ENCODE assay signal across 8 cellular contexts in genomic region chr2:174344716-174345472, GRCh38. TPM values are rescaled to one million over a fixed set of nuclear protein-coding genes. Genes with fewer than 3 reads are reported as not detected.
A peak's percentile ranks its signal among the peaks of the same experiment; 100 is the strongest.
DNase-seq lines count a peak whose midpoint lies in the region; ATAC-seq, FAIRE-seq and TF ChIP-seq lines count a peak whose summit lies in the region.

No MANE protein-coding gene starts in this region.

- DNase-seq in DMS153 (lab: John Stamatoyannopoulos, UW) (peak; percentile 57), Karpas-422 (peak; percentile 75), SW480 (ENCODE audit: low spot score) (peak; percentile 66), HepG2 (ENCODE audit: low spot score) (peak; percentile 51), Ammon's horn (ENCODE audit: low spot score) (no peak)

- H3K36me3 ChIP-seq in Karpas-422 (ENCODE audit: insufficient read depth, low read length) (peaks cover 4% of the 10 kb centered on the region; the same call in 1 of the 2 replicates), HepG2 (replicated peaks in 1 of 2; ENCODE audit: control insufficient read depth in 1 of 2, insufficient read depth in 2 of 2, low read length in 2 of 2) (peaks cover 2 to 11% of the 10 kb centered on the region in 2 experiments; a peak in 4 of 5 replicates)

- no peaks in the 10 kb centered on the region for H3K79me2 ChIP-seq in Karpas-422 (ENCODE audit: low read length)
- no peaks in the 10 kb centered on the region for H3K79me2 ChIP-seq in HepG2 (ENCODE audit: insufficient read depth, low read length)

- H3K4me2 ChIP-seq in Karpas-422 (ENCODE audit: low read depth, low read length, poor library complexity, severe bottlenecking) (no peak overlapping the region), HepG2 (ENCODE audit: low read depth, low read length) (no peak overlapping the region)

- H3K4me3 ChIP-seq in Karpas-422 (ENCODE audit: low read length) (no peak overlapping the region), HepG2 (replicated peaks in 1 of 3; ENCODE audit: insufficient read depth in 1 of 3, low read depth in 2 of 3, low read length in 3 of 3) (no peak overlapping the region)

- H3K4me3 Mint-ChIP-seq in stimulated activated memory B cell treated with anti-CD40 and anti-IgM and Interleukin-4, amounts not matched to agents 10 μg/mL and 1 μg/mL and 100 μg/mL, for 72 hours, result no peak overlapping the region

- no peak for TF ChIP-seq POLR2A in HepG2 (IDR thresholded peaks at IDR 0.05; ENCODE audit: insufficient read depth in 1 of 2, low read depth in 2 of 2, low read length in 2 of 2)

- H4K20me1 ChIP-seq in Karpas-422 (ENCODE audit: insufficient read depth, low read depth, low read length) (no peaks in the 10 kb centered on the region), HepG2 (ENCODE audit: insufficient read depth, low read length) (no peaks in the 10 kb centered on the region; the same call in 1 of the 2 replicates)

- H3K9me2 ChIP-seq in Karpas-422 (replicated peaks; ENCODE audit: insufficient read depth, low read length), result no peaks in the 10 kb centered on the region

- H3K27me3 ChIP-seq in Karpas-422 (ENCODE audit: low read length) (no peaks in the 10 kb centered on the region), HepG2 (ENCODE audit: control insufficient read depth in 1 of 2, insufficient read depth in 2 of 2, low read length in 2 of 2) (peaks cover 20 to 48% of the 10 kb centered on the region in 2 experiments; a peak in 4 of 5 replicates)

- H3K4me1 ChIP-seq in Karpas-422 (ENCODE audit: low read length) (peaks cover 26% of the 10 kb centered on the region), HepG2 (ENCODE audit: insufficient read depth, low read length) (peaks cover 48% of the 10 kb centered on the region)

- H3K27ac Mint-ChIP-seq in stimulated activated memory B cell treated with anti-CD40 and anti-IgM and Interleukin-4, amounts not matched to agents 10 μg/mL and 1 μg/mL and 100 μg/mL, for 72 hours, result no peak overlapping the region

- ATAC-seq in HepG2, result no peak
- ATAC-seq in GM21576 (IDR thresholded peaks at IDR 0.05; ENCODE audit: unreplicated experiment), result no peak
- ATAC-seq in GM21825 (IDR thresholded peaks at IDR 0.05; ENCODE audit: unreplicated experiment), result no peak
- no peak for ATAC-seq in stimulated activated memory B cell treated with anti-CD40 and anti-IgM and Interleukin-4, amounts not matched to agents 10 μg/mL and 1 μg/mL and 100 μg/mL, for 72 hours

- TF ChIP-seq EP300 in HepG2 (IDR thresholded peaks at IDR 0.05; ENCODE audit: low read depth in 2 of 2, low read length in 2 of 2) (no peak), HepG2 (CRISPR knock-in tag; IDR thresholded peaks at IDR 0.05; ENCODE audit: borderline replicate concordance) (no peak)

- no peak for TF ChIP-seq RAD21 in HepG2 (CRISPR knock-in tag; IDR thresholded peaks at IDR 0.05)

- peaks cover 20% of the 10 kb centered on the region for H3K36me3 Mint-ChIP-seq in stimulated activated memory B cell treated with anti-CD40 and anti-IgM and Interleukin-4, amounts not matched to agents 10 μg/mL and 1 μg/mL and 100 μg/mL, for 72 hours

- FAIRE-seq in HepG2 (lab: Jason Lieb, UNC), result no peak

- H2AFZ ChIP-seq in Karpas-422 (ENCODE audit: low read length), result no peak overlapping the region
- no peak overlapping the region for H2AFZ ChIP-seq in HepG2 (ENCODE audit: low read length)

- H3K9me3 ChIP-seq in Karpas-422 (ENCODE audit: low read length) (no peaks in the 10 kb centered on the region), HepG2 (ENCODE audit: low read length) (no peaks in the 10 kb centered on the region)

- no TSS peak for BruUV-seq in HepG2 (replicated peaks; lab: Mats Ljungman, UMichigan)

- TF ChIP-seq CTCF in HepG2 (CRISPR knock-in tag; IDR thresholded peaks at IDR 0.05), result peak; percentile 36

- POLR2A ChIA-PET in HepG2 (lab: Yijun Ruan, JAX), result no interaction called here

- peaks cover 53% of the 10 kb centered on the region for H3K27me3 Mint-ChIP-seq in stimulated activated memory B cell treated with anti-CD40 and anti-IgM and Interleukin-4, amounts not matched to agents 10 μg/mL and 1 μg/mL and 100 μg/mL, for 72 hours

- intact Hi-C loops in HepG2 (cut with micrococcal nuclease; ENCODE audit: unreplicated experiment), result loop anchor here (5.0 kb wide), 2 partner anchors 208 to 378 kb away; partner anchors contain the start of gene SP3

- H3K9ac ChIP-seq in Karpas-422 (ENCODE audit: low read length) (no peak overlapping the region), HepG2 (ENCODE audit: insufficient read depth, low read depth, low read length) (no peak overlapping the region)

- CTCF ChIA-PET in HepG2 (lab: Yijun Ruan, JAX; ENCODE audit: low intra/inter-chr PET ratio, low total read pairs), result interaction anchor here (0.6 to 2.6 kb wide), 4 partner anchors 78 to 942 kb away, joined by 3 to 13 read pairs (median 4); no protein-coding TSS in a partner anchor

- in situ Hi-C loops in HepG2 (cut with HindIII; ENCODE audit: extremely low pct_ligation_motif_present, low pct_unique_long_range_greater_than_20kb), result loop anchor here (5.0 to 10.0 kb wide), 4 partner anchors 188 to 943 kb away; no protein-coding TSS in a partner anchor

- 51% methylated on average over 14 of the region's 14 CpGs for WGBS in HepG2 (ENCODE audit: low lambda C conversion rate)

- H3K4me1 Mint-ChIP-seq in stimulated activated memory B cell treated with anti-CD40 and anti-IgM and Interleukin-4, amounts not matched to agents 10 μg/mL and 1 μg/mL and 100 μg/mL, for 72 hours, result peaks cover 36% of the 10 kb centered on the region

- H3K27ac ChIP-seq in Karpas-422 (ENCODE audit: low read length), result no peak overlapping the region
- H3K27ac ChIP-seq in HepG2 (ENCODE audit: extremely low read length, insufficient read depth, low read length), result no peak overlapping the region

- no peaks in the 10 kb centered on the region for H3K9me3 Mint-ChIP-seq in stimulated activated memory B cell treated with anti-CD40 and anti-IgM and Interleukin-4, amounts not matched to agents 10 μg/mL and 1 μg/mL and 100 μg/mL, for 72 hours

RNA-seq across cellular contexts. Expression of gene SP9, which starts 10.1 kb away (rescaled TPM):
- total RNA-seq in Karpas-422 (2014; rRNA removed; shearing (Covaris generic); ENCODE audit: low replicate concordance), result not detected in 2 replicates
- total RNA-seq in HepG2 (2016; rRNA removed; fragmentation: Illumina TruSeq; extraction: Trizol), result not detected in 2 replicates
- total RNA-seq in HepG2 (2016; cell fraction: cytosol; rRNA removed; fragmentation: Illumina TruSeq; extraction: Trizol; ENCODE audit: low read depth), result not detected in 2 replicates
- not detected in 2 replicates for total RNA-seq in HepG2 (2016; cell fraction: insoluble cytoplasmic fraction; rRNA removed; fragmentation: Illumina TruSeq; extraction: Trizol)
- total RNA-seq in HepG2 (2016; cell fraction: membrane; rRNA removed; fragmentation: Illumina TruSeq; extraction: Trizol), result not detected in 2 replicates
- not detected in 2 replicates for total RNA-seq in HepG2 (2016; cell fraction: nucleus; rRNA removed; fragmentation: Illumina TruSeq; extraction: Trizol)
- polyA plus RNA-seq in HepG2 (2011; rRNA removed), result not detected in 2 replicates
- polyA plus RNA-seq in HepG2 (2011; cell fraction: cytosol; rRNA removed), result not detected in 2 replicates
- not detected in 2 replicates for polyA plus RNA-seq in HepG2 (2011; cell fraction: nucleus; rRNA removed)
- polyA plus RNA-seq in HepG2 (2012), result 0.07 TPM in 1 of 2 replicates, not detected in the other
- polyA plus RNA-seq in HepG2 (2016; cell fraction: cytosol; fragmentation: Illumina TruSeq; extraction: Trizol; ENCODE audit: low read depth), result not detected in 2 replicates
- polyA plus RNA-seq in HepG2 (2016; cell fraction: insoluble cytoplasmic fraction; fragmentation: Illumina TruSeq; extraction: Trizol; ENCODE audit: low read depth), result not detected in 2 replicates
- not detected in 2 replicates for polyA plus RNA-seq in HepG2 (2016; cell fraction: membrane; fragmentation: Illumina TruSeq; extraction: Trizol; ENCODE audit: low read depth)
- polyA plus RNA-seq in HepG2 (2016; cell fraction: nucleus; fragmentation: Illumina TruSeq; extraction: Trizol; ENCODE audit: insufficient read depth, low read depth), result not detected in 2 replicates
- polyA minus RNA-seq in HepG2 (2011; rRNA and poly(A)+ RNA removed; ENCODE audit: low replicate concordance), result not detected in 2 replicates
- not detected in 2 replicates for polyA minus RNA-seq in HepG2 (2011; cell fraction: cytosol; rRNA and poly(A)+ RNA removed)
- not detected in 2 replicates for polyA minus RNA-seq in HepG2 (2011; cell fraction: nucleus; rRNA and poly(A)+ RNA removed)

RNA-seq across cellular contexts. Expression of gene SCRN3, which starts 50.6 kb away (rescaled TPM):
- total RNA-seq in Karpas-422 (2014; rRNA removed; shearing (Covaris generic); ENCODE audit: low replicate concordance), result 29.0 and 47.4 TPM in 2 replicates
- total RNA-seq in HepG2 (2016; rRNA removed; fragmentation: Illumina TruSeq; extraction: Trizol), result 11.3 and 16.8 TPM in 2 replicates
- total RNA-seq in HepG2 (2016; cell fraction: cytosol; rRNA removed; fragmentation: Illumina TruSeq; extraction: Trizol; ENCODE audit: low read depth), result 2.9 and 3.7 TPM in 2 replicates
- 11.1 and 20.2 TPM in 2 replicates for total RNA-seq in HepG2 (2016; cell fraction: insoluble cytoplasmic fraction; rRNA removed; fragmentation: Illumina TruSeq; extraction: Trizol)
- 8.6 and 8.8 TPM in 2 replicates for total RNA-seq in HepG2 (2016; cell fraction: membrane; rRNA removed; fragmentation: Illumina TruSeq; extraction: Trizol)
- 8.6 and 8.8 TPM in 2 replicates for total RNA-seq in HepG2 (2016; cell fraction: nucleus; rRNA removed; fragmentation: Illumina TruSeq; extraction: Trizol)
- polyA plus RNA-seq in HepG2 (2011; rRNA removed), result 5.5 and 6.6 TPM in 2 replicates
- polyA plus RNA-seq in HepG2 (2011; cell fraction: cytosol; rRNA removed), result 4.3 and 5.4 TPM in 2 replicates
- 3.7 and 5.9 TPM in 2 replicates for polyA plus RNA-seq in HepG2 (2011; cell fraction: nucleus; rRNA removed)
- polyA plus RNA-seq in HepG2 (2012), result 8.0 and 12.9 TPM in 2 replicates
- 2.4 and 3.1 TPM in 2 replicates for polyA plus RNA-seq in HepG2 (2016; cell fraction: cytosol; fragmentation: Illumina TruSeq; extraction: Trizol; ENCODE audit: low read depth)
- polyA plus RNA-seq in HepG2 (2016; cell fraction: insoluble cytoplasmic fraction; fragmentation: Illumina TruSeq; extraction: Trizol; ENCODE audit: low read depth), result 14.3 and 17.8 TPM in 2 replicates
- 4.2 and 5.8 TPM in 2 replicates for polyA plus RNA-seq in HepG2 (2016; cell fraction: membrane; fragmentation: Illumina TruSeq; extraction: Trizol; ENCODE audit: low read depth)
- polyA plus RNA-seq in HepG2 (2016; cell fraction: nucleus; fragmentation: Illumina TruSeq; extraction: Trizol; ENCODE audit: insufficient read depth, low read depth), result 9.7 and 10.3 TPM in 2 replicates
- 3.5 and 3.7 TPM in 2 replicates for polyA minus RNA-seq in HepG2 (2011; rRNA and poly(A)+ RNA removed; ENCODE audit: low replicate concordance)
- polyA minus RNA-seq in HepG2 (2011; cell fraction: cytosol; rRNA and poly(A)+ RNA removed), result 4.6 and 6.5 TPM in 2 replicates
- polyA minus RNA-seq in HepG2 (2011; cell fraction: nucleus; rRNA and poly(A)+ RNA removed), result 14.2 and 17.8 TPM in 2 replicates
